16 cellular contexts compared by ENCODE assay signal in the genomic region with DNA sequence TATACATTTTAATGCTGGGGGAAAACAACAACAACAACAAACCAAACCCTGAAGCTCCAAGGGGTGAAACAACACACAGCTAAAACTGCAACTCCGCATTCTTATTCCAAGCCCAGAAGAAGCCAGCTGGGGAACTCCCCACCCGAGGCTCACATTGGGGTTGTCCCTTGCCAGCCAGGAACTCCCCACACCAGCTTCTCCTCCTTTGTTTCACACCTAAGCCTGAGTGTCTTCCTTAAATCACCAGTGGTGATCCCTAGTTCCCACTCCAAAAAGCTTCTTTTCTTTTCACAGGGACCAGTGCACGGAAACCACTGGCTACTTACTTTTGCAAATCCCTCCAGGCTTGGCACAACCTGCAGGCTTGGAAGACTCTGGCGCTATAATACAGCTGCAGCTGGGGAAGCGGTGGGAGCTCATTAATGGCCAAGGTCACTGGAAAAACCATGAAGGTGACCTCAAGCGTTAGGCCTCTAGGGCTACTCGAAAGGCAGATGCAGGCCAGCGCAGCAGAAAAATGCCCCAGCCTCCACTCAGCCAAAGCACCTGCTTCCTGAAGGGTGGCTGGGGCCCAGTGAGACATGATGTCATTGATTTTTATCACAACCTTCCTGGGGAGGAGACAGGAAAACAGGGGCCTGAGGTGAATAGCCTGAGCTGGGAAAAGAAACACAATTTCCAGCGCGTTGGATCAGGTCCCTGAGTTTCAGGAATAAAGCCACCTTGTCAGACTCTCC. TPM values are rescaled to one million over a fixed set of nuclear protein-coding genes. Genes with fewer than 3 reads are reported as not detected.
A peak's percentile ranks its signal among the peaks of the same experiment; 100 is the strongest.
DNase-seq lines count a peak whose midpoint lies in the region; FAIRE-seq and TF ChIP-seq lines count a peak whose summit lies in the region.
"Had no signal": no experiment of that assay in that cellular context is flagged by ENCODE, and none has a peak within 500 bp of the region (broad histone marks: within the 10 kb centered on the region; RNA-seq: fewer than 3 reads in every experiment).

No MANE protein-coding gene starts in this region.

- no peak for TF ChIP-seq EP300 in transverse colon (IDR thresholded peaks at IDR 0.05; ENCODE audit: low read depth)

- H3K27me3 Mint-ChIP-seq in astrocyte (ENCODE audit: low read depth, unreplicated experiment) = peaks cover 6% of the 10 kb centered on the region

- H2AFZ ChIP-seq in astrocyte (ENCODE audit: low read depth, low read length) = no peak overlapping the region

- no peak overlapping the region for H4K8ac ChIP-seq in mesendoderm (ENCODE audit: low read depth, low read length)

- H3K27ac Mint-ChIP-seq in astrocyte (ENCODE audit: unreplicated experiment) = no peak overlapping the region

- no peak overlapping the region for H4K5ac ChIP-seq in mesendoderm (ENCODE audit: low read length)

- H3K27ac ChIP-seq in astrocyte (ENCODE audit: low read depth, low read length) (no peak overlapping the region), mesendoderm (ENCODE audit: low read depth, low read length) (no peak overlapping the region), WERI-Rb-1 (no peak overlapping the region), transverse colon (no peak overlapping the region)
- H3K27ac ChIP-seq: brain microvascular endothelial cell, SK-N-MC, skin epidermis had no signal

- H3K4ac ChIP-seq in mesendoderm (ENCODE audit: low read depth, low read length) = no peak overlapping the region

- H3K36me3 Mint-ChIP-seq in astrocyte (ENCODE audit: low read depth, unreplicated experiment) = peaks cover 6% of the 10 kb centered on the region

- H2BK120ac ChIP-seq in mesendoderm (ENCODE audit: low read depth, low read length) = no peak overlapping the region

- intact Hi-C loops in transverse colon (cut with DNase I; ENCODE audit: low total_unique reads) = no loop called here

- peaks cover 16% of the 10 kb centered on the region for H3K9me3 Mint-ChIP-seq in astrocyte (ENCODE audit: unreplicated experiment)

- H3K36me3 ChIP-seq in astrocyte (ENCODE audit: insufficient read depth, low read length) (no peaks in the 10 kb centered on the region), mesendoderm (ENCODE audit: control insufficient read depth, insufficient read depth, low read length) (no peaks in the 10 kb centered on the region), WERI-Rb-1 (no peaks in the 10 kb centered on the region), transverse colon (no peaks in the 10 kb centered on the region)
- H3K36me3 ChIP-seq: brain microvascular endothelial cell had no signal

- H3K27me3 ChIP-seq in astrocyte (ENCODE audit: insufficient read depth, low read length) = peaks cover 7% of the 10 kb centered on the region
- no peaks in the 10 kb centered on the region for H3K27me3 ChIP-seq in mesendoderm (ENCODE audit: insufficient read depth, low read length, poor library complexity)
- H3K27me3 ChIP-seq in WERI-Rb-1 (ENCODE audit: insufficient read depth, low read depth, severe bottlenecking) = no peaks in the 10 kb centered on the region
- H3K27me3 ChIP-seq in transverse colon = no peaks in the 10 kb centered on the region
- H3K27me3 ChIP-seq: brain microvascular endothelial cell had no signal

- TF ChIP-seq CTCF in astrocyte (IDR thresholded peaks at IDR 0.05; ENCODE audit: insufficient read depth, low read depth, low read length) (no peak), WERI-Rb-1 (IDR thresholded peaks at IDR 0.05; ENCODE audit: low read depth, low read length) (no peak), transverse colon (IDR thresholded peaks at IDR 0.05) (no peak)

- TF ChIP-seq POLR2A in transverse colon (IDR thresholded peaks at IDR 0.05) = no peak

- no peak for FAIRE-seq in astrocyte (lab: Jason Lieb, UNC)
- FAIRE-seq: HTR-8/SVneo had no signal

- no peak overlapping the region for H2BK5ac ChIP-seq in mesendoderm (ENCODE audit: low read length)

- in situ Hi-C loops in transverse colon (cut with MboI; ENCODE audit: low pct_ligation_motif_present in 1 of 4, low pct_unique_long_range_greater_than_20kb in 1 of 4, low sequenced_read_pairs in 3 of 4) = loop anchor here in 1 of 4 donors (25.0 kb wide), 1 partner anchor 641 kb away; no protein-coding TSS in a partner anchor

- peaks cover 7% of the 10 kb centered on the region for H3K4me1 Mint-ChIP-seq in astrocyte (ENCODE audit: low read depth, unreplicated experiment)

- H3K4me3 Mint-ChIP-seq in astrocyte (ENCODE audit: unreplicated experiment) = no peak overlapping the region

- H3K79me1 ChIP-seq in mesendoderm (ENCODE audit: low read length) = no peaks in the 10 kb centered on the region

- H2AK5ac ChIP-seq in mesendoderm (ENCODE audit: low read length) = no peak overlapping the region

- no peak overlapping the region for H3K9ac ChIP-seq in astrocyte (ENCODE audit: low read length)
- no peak overlapping the region for H3K9ac ChIP-seq in mesendoderm (ENCODE audit: low read length)

- H3K4me1 ChIP-seq in astrocyte (ENCODE audit: insufficient read depth, low read length) (no peaks in the 10 kb centered on the region), mesendoderm (ENCODE audit: control insufficient read depth, low read depth, low read length) (peaks cover 1% of the 10 kb centered on the region), transverse colon (no peaks in the 10 kb centered on the region)

- H3K23ac ChIP-seq in mesendoderm (ENCODE audit: low read length) = no peak overlapping the region

- no peaks in the 10 kb centered on the region for H4K20me1 ChIP-seq in astrocyte (ENCODE audit: insufficient read depth, low read length)

- H3K56ac ChIP-seq in mesendoderm (ENCODE audit: low read length) = no peak overlapping the region

- H3K9me3 ChIP-seq in astrocyte (ENCODE audit: insufficient read depth, low read depth, low read length) (peaks cover 5% of the 10 kb centered on the region), WERI-Rb-1 (ENCODE audit: severe bottlenecking) (no peaks in the 10 kb centered on the region), transverse colon (no peaks in the 10 kb centered on the region)

- no CpG with 5 or more reads among the region's 10 CpGs for WGBS in mesendoderm (ENCODE audit: extremely low coverage, insufficient coverage, low lambda C conversion rate)
- 48 to 68% methylated on average over 5 to 10 of the region's 10 CpGs for WGBS in transverse colon (ENCODE audit: low coverage in 1 of 2), 2 donors

- H3K4me3 ChIP-seq in astrocyte (ENCODE audit: insufficient read depth, low read depth, low read length) = no peak overlapping the region
- no peak overlapping the region for H3K4me3 ChIP-seq in mesendoderm (ENCODE audit: low read length)
- no peak overlapping the region for H3K4me3 ChIP-seq in WERI-Rb-1 (ENCODE audit: low read depth, low read length)
- H3K4me3 ChIP-seq in transverse colon = no peak overlapping the region
- H3K4me3 ChIP-seq: SK-N-MC, skin epidermis had no signal

- H3K79me2 ChIP-seq in astrocyte (ENCODE audit: insufficient read depth, low read length) (no peaks in the 10 kb centered on the region), mesendoderm (ENCODE audit: control insufficient read depth, insufficient read depth, low read length) (no peaks in the 10 kb centered on the region)

- H3K4me2 ChIP-seq in astrocyte (ENCODE audit: low read length) = no peak overlapping the region
- no peak overlapping the region for H3K4me2 ChIP-seq in mesendoderm (ENCODE audit: low read length)

- DNase-seq in COR-L47 (lab: John Stamatoyannopoulos, UW) (peak; percentile 33), NCI-H1417 treated with DMSO at 0.1 percent for 48 hours (lab: John Stamatoyannopoulos, UW) (peak; percentile 36), astrocyte (ENCODE audit: low read depth) (peak; percentile 16), mesendoderm (peak; percentile 90), NCI-H187 (lab: John Stamatoyannopoulos, UW) (no peak), WERI-Rb-1 (no peak), transverse colon (no peak), SKM-1 (lab: John Stamatoyannopoulos, UW; ENCODE audit: unreplicated experiment) (no peak)
- DNase-seq: activated CD4-positive, alpha-beta T cell treated with anti-CD3 and anti-CD28 coated beads for 4 hours; brain microvascular endothelial cell; C1 segment of cervical spinal cord; GOT3; NCI-H446 had no signal

- H2BK15ac ChIP-seq in mesendoderm (replicated peaks; ENCODE audit: low read depth) = no peak overlapping the region

- H3K18ac ChIP-seq in mesendoderm (ENCODE audit: low read length) = peak overlapping the region; percentile 64

RNA-seq across cellular contexts. Expression of a gene that starts 40.1 kb away (rescaled TPM):
- 1.1 and 1.2 TPM in 2 replicates for total RNA-seq in astrocyte
- 0.25 TPM for polyA plus RNA-seq in mesendoderm (2013, experiment 1 of 2)
- 0.21 TPM for polyA plus RNA-seq in mesendoderm (2013, experiment 2 of 2)
- 1 to 10 TPM in 3 of 4 donors, not detected in 1; 1.9 to 9.4 (median 3.8) TPM for total RNA-seq in transverse colon

Comparison
In these comparisons a context has a peak if more than half of its experiments do, and no peak if none do; other contexts are left out.
1. DNase-seq: peak in COR-L47 (single experiment), NCI-H1417 treated with DMSO at 0.1 percent for 48 hours (single experiment), astrocyte (single experiment) and mesendoderm (single experiment); none in NCI-H187 (0 of 2), WERI-Rb-1 (single experiment), transverse colon (single experiment) and SKM-1 (single experiment).